16 cellular contexts compared by ENCODE assay signal in the genomic region with DNA sequence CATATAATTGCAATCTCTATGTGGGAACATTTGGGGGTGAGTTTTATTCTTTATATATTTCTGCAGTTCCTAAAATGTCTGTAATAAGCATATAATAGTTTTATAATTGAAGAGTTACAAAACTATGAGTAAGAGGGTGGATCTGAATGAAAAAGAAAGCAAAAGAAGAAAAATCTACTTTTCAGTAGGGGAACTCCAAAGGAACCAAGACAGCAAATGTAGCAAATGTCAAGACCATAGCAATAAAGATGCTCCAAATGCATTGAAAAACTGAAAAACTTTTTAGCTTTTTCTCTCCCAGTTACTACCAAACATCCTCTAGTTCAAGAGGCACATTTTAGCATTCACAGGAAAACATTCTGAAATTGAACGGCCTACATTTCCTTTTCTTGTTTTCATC.
DNase-seq lines count a peak whose midpoint lies in the region; TF ChIP-seq lines count a peak whose summit lies in the region.
"Had no signal": no experiment of that assay in that cellular context is flagged by ENCODE, and none has a peak within 500 bp of the region (broad histone marks: within the 10 kb centered on the region; RNA-seq: fewer than 3 reads in every experiment).

No MANE protein-coding gene starts in this region.

- H3K27ac ChIP-seq in MM.1S (ENCODE audit: low read length): peak overlapping the region; percentile 49; the same call in 1 of the 2 replicates
- H3K27ac ChIP-seq: BLaER1, Peyer's patch had no signal

- peak overlapping the region; percentile 43 for H3K4me2 ChIP-seq in MM.1S (ENCODE audit: low read depth, low read length)
- H3K4me2 ChIP-seq: BLaER1 had no signal

- no peaks in the 10 kb centered on the region for H3F3A ChIP-seq in MM.1S (ENCODE audit: insufficient read depth, low read length)

- H3K4me3 ChIP-seq in MM.1S (ENCODE audit: low read length): peak overlapping the region; percentile 2; the same call in 1 of the 2 replicates
- H3K4me3 ChIP-seq in fibroblast of mammary gland (ENCODE audit: control insufficient read depth, low read depth, low read length): no peak overlapping the region
- H3K4me3 ChIP-seq: BLaER1, Peyer's patch had no signal

- H3K27me3 ChIP-seq in MM.1S (replicated peaks; ENCODE audit: insufficient read depth, low read length): no peaks in the 10 kb centered on the region
- H3K27me3 ChIP-seq: BLaER1, Peyer's patch had no signal

- no peaks in the 10 kb centered on the region for H3K36me3 ChIP-seq in MM.1S (replicated peaks; ENCODE audit: insufficient read depth, low read length)
- H3K36me3 ChIP-seq: BLaER1, Peyer's patch had no signal

- no peak overlapping the region for H3K9ac ChIP-seq in MM.1S (ENCODE audit: low read length)
- H3K9ac ChIP-seq: BLaER1 had no signal

- TF ChIP-seq CTCF in GM10266 (IDR thresholded peaks at IDR 0.05; ENCODE audit: control insufficient read depth, insufficient read depth, low read depth, missing control alignments): no peak
- no peak for TF ChIP-seq CTCF in MM.1S (IDR thresholded peaks at IDR 0.05; ENCODE audit: low read length)
- no peak for TF ChIP-seq CTCF in fibroblast of mammary gland (conservative IDR thresholded peaks at IDR 0.05; ENCODE audit: control insufficient read depth, insufficient read depth, low read depth, low read length)

- H4K20me1 ChIP-seq in MM.1S (ENCODE audit: insufficient read depth, low read length): no peaks in the 10 kb centered on the region
- H4K20me1 ChIP-seq: BLaER1 had no signal

- no peaks in the 10 kb centered on the region for H3K9me2 ChIP-seq in MM.1S (replicated peaks; ENCODE audit: insufficient read depth, low read length)

- H3K79me2 ChIP-seq in MM.1S (ENCODE audit: low read length): no peaks in the 10 kb centered on the region

- DNase-seq in GM10266 (ENCODE audit: extremely low spot score) (peak; percentile 8), MM.1S (peak; percentile 63), fibroblast of mammary gland (ENCODE audit: low read depth) (peak; percentile 23), stromal cell of bone marrow (ENCODE audit: low read depth) (peak; percentile 18), NCI-H146 treated with DMSO at 0.1 percent for 48 hours (lab: John Stamatoyannopoulos, UW; ENCODE audit: unreplicated experiment) (no peak), ureter (ENCODE audit: low spot score) (no peak)
- no peak for DNase-seq in effector CD4-positive, alpha-beta T cell
- DNase-seq: CD8-positive, alpha-beta T cell; HCEC 1CT; KBM-7; NCI-H1436 treated with DMSO at 0.1 percent for 48 hours; NCI-H2081; NCI-H510A; NCI-H82; Peyer's patch had no signal

- H3K4me1 ChIP-seq in MM.1S (ENCODE audit: low read length): peaks cover 8% of the 10 kb centered on the region
- H3K4me1 ChIP-seq: BLaER1, Peyer's patch had no signal

- H2AFZ ChIP-seq in MM.1S (ENCODE audit: low read length): peak overlapping the region; percentile 78

- H3K9me3 ChIP-seq in MM.1S (replicated peaks; ENCODE audit: insufficient read depth, low read length): no peaks in the 10 kb centered on the region
- H3K9me3 ChIP-seq: BLaER1, Peyer's patch had no signal

Comparison
In these comparisons a context has a peak if more than half of its experiments do, and no peak if none do; other contexts are left out.
1. DNase-seq: peak in GM10266 (single experiment), MM.1S (single experiment), fibroblast of mammary gland (single experiment) and stromal cell of bone marrow (single experiment); none in NCI-H146 treated with DMSO at 0.1 percent for 48 hours (single experiment), effector CD4-positive, alpha-beta T cell (single experiment) and ureter (single experiment).